ENCODE assay signal across 17 cellular contexts in the genomic region with DNA sequence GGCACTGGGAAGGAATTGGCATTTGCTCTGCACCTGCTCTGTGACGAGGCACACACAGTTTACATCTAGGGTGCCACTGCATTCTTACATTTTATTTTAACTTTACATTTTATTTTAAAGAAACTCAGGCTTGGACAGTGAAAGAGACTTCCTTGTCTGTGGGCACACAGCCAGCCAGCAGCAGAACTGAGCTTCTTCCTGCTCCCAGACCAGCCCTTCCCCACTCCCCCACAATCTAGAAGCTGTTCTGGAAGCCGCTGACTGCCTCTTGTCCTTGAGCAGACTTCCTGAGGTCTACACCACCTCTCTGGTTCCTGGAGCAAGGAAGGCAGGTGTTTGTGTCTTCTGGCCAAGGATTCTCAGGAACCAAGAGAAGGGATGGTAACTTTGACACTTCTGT. TPM values are rescaled to one million over a fixed set of nuclear protein-coding genes. Genes with fewer than 3 reads are reported as not detected.
DNase-seq lines count a peak whose midpoint lies in the region; ATAC-seq and TF ChIP-seq lines count a peak whose summit lies in the region.
"Had no signal": no experiment of that assay in that cellular context is flagged by ENCODE, and none has a peak within 500 bp of the region (broad histone marks: within the 10 kb centered on the region; RNA-seq: fewer than 3 reads in every experiment).

No MANE protein-coding gene starts in this region.

- intact Hi-C loops in lower lobe of right lung (cut with DNase I) (no loop called here), upper lobe of right lung (cut with DNase I) (no loop called here)

- no peaks in the 10 kb centered on the region for H3K36me3 ChIP-seq in lower lobe of right lung
- no peaks in the 10 kb centered on the region for H3K36me3 ChIP-seq in upper lobe of right lung
- H3K36me3 ChIP-seq: esophagus muscularis mucosa, tibial nerve had no signal

- H3K27me3 ChIP-seq in lower lobe of right lung (ENCODE audit: low read depth) (no peaks in the 10 kb centered on the region), upper lobe of right lung (no peaks in the 10 kb centered on the region)
- H3K27me3 ChIP-seq: esophagus muscularis mucosa, tibial nerve had no signal

- H3K4me1 ChIP-seq in lower lobe of right lung (peaks cover 28% of the 10 kb centered on the region), upper lobe of right lung (peaks cover 14% of the 10 kb centered on the region)
- H3K4me1 ChIP-seq: tibial nerve had no signal

- H3K27ac ChIP-seq in caudate nucleus (ENCODE audit: low read depth, low read length) (peak overlapping the region; percentile 26), lower lobe of right lung (peak overlapping the region; percentile 68), upper lobe of right lung (peak overlapping the region; percentile 11)

- DNase-seq in SIG-M5 treated with dmso at 0.1 percent for 504 hours (lab: John Stamatoyannopoulos, UW; ENCODE audit: unreplicated experiment) (peak; percentile 44), SIG-M5 (lab: John Stamatoyannopoulos, UW) (no peak), caudate nucleus (lab: John Stamatoyannopoulos, UW) (peak in 2 of 61 donors; percentile 5 to 13), lower lobe of right lung (peak; percentile 70), upper lobe of right lung (peak; percentile 73), RKO (ENCODE audit: low spot score) (no peak)
- DNase-seq in activated effector memory CD4-positive, alpha-beta T cell treated with anti-CD3 and anti-CD28 coated beads, Interleukin-2, amount 50 U/mL, for 16 hours: no peak
- DNase-seq: 8988T; activated CD8-positive, alpha-beta T cell treated with anti-CD3 and anti-CD28 coated beads, Interleukin-2, amount 10 ng/mL, durations not matched to agents 7 days and 5 days; CD8-positive, alpha-beta T cell; cortex of kidney; SHP77; T1000 had no signal

- peak in 1 of 2 donors; percentile 42 for ATAC-seq in lower lobe of right lung
- peak; percentile 59 for ATAC-seq in upper lobe of right lung
- ATAC-seq in HG02610 (IDR thresholded peaks at IDR 0.05; ENCODE audit: unreplicated experiment): no peak
- ATAC-seq: activated CD8-positive, alpha-beta T cell treated with anti-CD3 and anti-CD28 coated beads, Interleukin-2, amount 10 ng/mL, durations not matched to agents 7 days and 5 days; CD8-positive, alpha-beta T cell had no signal

- H3K9me3 ChIP-seq in lower lobe of right lung: no peaks in the 10 kb centered on the region
- H3K9me3 ChIP-seq in upper lobe of right lung: no peaks in the 10 kb centered on the region
- H3K9me3 ChIP-seq: esophagus muscularis mucosa, tibial nerve had no signal

- no peak overlapping the region for H3K4me3 ChIP-seq in lower lobe of right lung
- H3K4me3 ChIP-seq in upper lobe of right lung: no peak overlapping the region
- H3K4me3 ChIP-seq: esophagus muscularis mucosa, lung, tibial nerve had no signal

- no peak for TF ChIP-seq CTCF in lower lobe of right lung (IDR thresholded peaks at IDR 0.05)
- no peak for TF ChIP-seq CTCF in upper lobe of right lung (IDR thresholded peaks at IDR 0.05)

RNA-seq across cellular contexts. Expression of a gene that starts 27.9 kb away (rescaled TPM):
- total RNA-seq in lower lobe of right lung (99.7 TPM), upper lobe of right lung (160 TPM)

Comparison
In these comparisons a context has a peak if more than half of its experiments do, and no peak if none do; other contexts are left out.
1. DNase-seq: peak in SIG-M5 treated with dmso at 0.1 percent for 504 hours (single experiment), lower lobe of right lung (single experiment) and upper lobe of right lung (single experiment); none in SIG-M5 (single experiment), RKO (single experiment) and activated effector memory CD4-positive, alpha-beta T cell treated with anti-CD3 and anti-CD28 coated beads, Interleukin-2, amount 50 U/mL, for 16 hours (single experiment).
2. H3K27ac ChIP-seq: peak in every context shown above with its lines; median percentile 68 in lower lobe of right lung; 26 in caudate nucleus; 11 in upper lobe of right lung.